Comparison of ENCODE assay signal across 7 cellular contexts in genomic region chr6:112253505-112253841, GRCh38. TPM values are rescaled to one million over a fixed set of nuclear protein-coding genes. Genes with fewer than 3 reads are reported as not detected.
A peak's percentile ranks its signal among the peaks of the same experiment; 100 is the strongest.
DNase-seq lines count a peak whose midpoint lies in the region; ATAC-seq, FAIRE-seq and TF ChIP-seq lines count a peak whose summit lies in the region.

No MANE protein-coding gene starts in this region.

- TF ChIP-seq CTCF in HCT116 (IDR thresholded peaks at IDR 0.05 in 2 of 3, conservative IDR thresholded peaks at IDR 0.05 in 1 of 3; ENCODE audit: borderline replicate concordance in 1 of 3, insufficient read depth in 1 of 3, low read depth in 2 of 3, low read length in 2 of 3) (no peak), WI38 (IDR thresholded peaks at IDR 0.05; ENCODE audit: low read depth, low read length) (no peak), glutamatergic neuron (IDR thresholded peaks at IDR 0.05; ENCODE audit: partially characterized antibody, unreplicated experiment) (no peak), pancreas (IDR thresholded peaks at IDR 0.05) (no peak)

- H3K4me3 ChIP-seq in HCT116 (replicated peaks in 1 of 2; ENCODE audit: low read depth in 1 of 2, low read length in 2 of 2) (peak overlapping the region; percentile 43 to 54), WI38 (ENCODE audit: low read depth, low read length) (peak overlapping the region; percentile 89), pancreas (peak overlapping the region; percentile 39 to 51 (median 46))

- no peaks in the 10 kb centered on the region for H3K27me3 ChIP-seq in HCT116 (ENCODE audit: insufficient read depth, low read length)
- H3K27me3 ChIP-seq in pancreas: no peaks in the 10 kb centered on the region

- H3K79me2 ChIP-seq in HCT116 (ENCODE audit: insufficient read depth, low read length): no peaks in the 10 kb centered on the region

- peaks cover 16% of the 10 kb centered on the region for H3K27me3 Mint-ChIP-seq in glutamatergic neuron (ENCODE audit: unreplicated experiment)

- H3K36me3 ChIP-seq in HCT116 (ENCODE audit: control insufficient read depth in 1 of 2, insufficient read depth in 2 of 2, low read length in 2 of 2) (no peaks in the 10 kb centered on the region), pancreas (no peaks in the 10 kb centered on the region)

- H4K20me1 ChIP-seq in HCT116 (ENCODE audit: insufficient read depth): no peaks in the 10 kb centered on the region

- H3K9me3 Mint-ChIP-seq in glutamatergic neuron (ENCODE audit: unreplicated experiment): no peaks in the 10 kb centered on the region

- no peaks in the 10 kb centered on the region for H3K36me3 Mint-ChIP-seq in glutamatergic neuron (ENCODE audit: unreplicated experiment)

- no peak overlapping the region for H3K27ac Mint-ChIP-seq in glutamatergic neuron (ENCODE audit: unreplicated experiment)

- no peak for TF ChIP-seq RAD21 in HCT116 (IDR thresholded peaks at IDR 0.05; ENCODE audit: low read depth)

- peak overlapping the region; percentile 10 for H2AFZ ChIP-seq in HCT116 (ENCODE audit: low read depth, low read length, poor library complexity, severe bottlenecking)

- H3K4me2 ChIP-seq in HCT116 (ENCODE audit: low read length): peak overlapping the region; percentile 86

- 10 to 14% methylated on average over 8 of the region's 8 CpGs for WGBS in pancreas, 2 donors

- no peak for DNase-seq in HCT116 (ENCODE audit: low read depth, low spot score)
- no peak for DNase-seq in glutamatergic neuron
- DNase-seq in pancreas: no peak
- no peak for DNase-seq in LoVo (ENCODE audit: low spot score)
- DNase-seq in stimulated activated CD4-positive, alpha-beta T cell treated with anti-CD3 and anti-CD28 coated beads, Interleukin-12 subunit alpha, Interleukin-12 subunit beta, amount 100 ng/mL, for 4 hours: no peak
- no peak for DNase-seq in SIG-M5 (lab: John Stamatoyannopoulos, UW)

- BruUV-seq in HCT116 (replicated peaks; lab: Mats Ljungman, UMichigan): no TSS peak

- no peaks in the 10 kb centered on the region for H3K9me3 ChIP-seq in HCT116 (ENCODE audit: control insufficient read depth in 1 of 2, insufficient read depth in 1 of 2, low read depth in 1 of 2, low read length in 2 of 2)
- H3K9me3 ChIP-seq in pancreas: no peaks in the 10 kb centered on the region

- no peak for FAIRE-seq in pancreas (lab: Jason Lieb, UNC)

- intact Hi-C loops in HCT116 (cut with micrococcal nuclease): no loop called here
- intact Hi-C loops in pancreas (cut with DNase I): no loop called here

- ATAC-seq in HCT116 (peak; percentile 46), pancreas (peak; percentile 47 to 57 (median 50))

- H3K4me3 Mint-ChIP-seq in glutamatergic neuron (ENCODE audit: unreplicated experiment): peak overlapping the region; percentile 88

- peaks cover 7% of the 10 kb centered on the region for H3K4me1 Mint-ChIP-seq in glutamatergic neuron (ENCODE audit: low read depth, unreplicated experiment)

- POLR2A ChIA-PET in HCT116 (lab: Charles Lee): no interaction called here

- H3K9ac ChIP-seq in HCT116 (ENCODE audit: low read length): peak overlapping the region; percentile 39

- H3K4me1 ChIP-seq in HCT116 (ENCODE audit: control insufficient read depth in 1 of 2, insufficient read depth in 2 of 2, low read length in 2 of 2): peaks cover 0 to 23% of the 10 kb centered on the region in 2 experiments; a peak in 1 of 4 replicates
- peaks cover 0 to 2% (median 0%) of the 10 kb centered on the region in 3 donors for H3K4me1 ChIP-seq in pancreas

- H3K9me2 ChIP-seq in HCT116 (ENCODE audit: insufficient read depth): no peaks in the 10 kb centered on the region; the same call in 1 of the 2 replicates

- RAD21 ChIA-PET in HCT116 (lab: Charles Lee; ENCODE audit: low non-redundant PET in 1 of 2, low total read pairs in 2 of 2, uncharacterized antibody in 2 of 2, unreplicated experiment in 2 of 2): no interaction called here

- CTCF ChIA-PET in HCT116 (lab: Charles Lee): interaction anchor here (1.6 kb wide), 1 partner anchor 73 kb away, joined by 4 read pairs; no protein-coding TSS in a partner anchor

- TF ChIP-seq POLR2A in HCT116 (IDR thresholded peaks at IDR 0.05; ENCODE audit: borderline replicate concordance, extremely low read depth, insufficient read depth, insufficient read length): no peak

- H3K27ac ChIP-seq in HCT116 (ENCODE audit: low read depth, low read length) (no peak overlapping the region), pancreas (peak overlapping the region in 2 of 4 donors; percentile 1 to 37)

TF ChIP-seq in HCT116, 20 proteins besides CTCF, POLR2A, EP300 and RAD21:
- TF ChIP-seq EZH2phosphoT487 (IDR thresholded peaks at IDR 0.05; ENCODE audit: borderline replicate concordance) (no peak), EZH2 (IDR thresholded peaks at IDR 0.05) (no peak), CBX3 (IDR thresholded peaks at IDR 0.05; ENCODE audit: low read depth) (no peak), REST (IDR thresholded peaks at IDR 0.05; ENCODE audit: low read depth) (no peak), EGR1 (IDR thresholded peaks at IDR 0.05; ENCODE audit: low read depth) (no peak), FOSL1 (IDR thresholded peaks at IDR 0.05; ENCODE audit: low read depth) (no peak), ZNF274 (IDR thresholded peaks at IDR 0.05; ENCODE audit: low read depth, low read length) (no peak), MAX (IDR thresholded peaks at IDR 0.05) (no peak), CEBPB (IDR thresholded peaks at IDR 0.05; ENCODE audit: low read depth) (no peak), JUND (IDR thresholded peaks at IDR 0.05) (no peak), SRF (IDR thresholded peaks at IDR 0.05; ENCODE audit: low read depth) (no peak), ELF1 (IDR thresholded peaks at IDR 0.05; ENCODE audit: borderline replicate concordance, low read depth) (no peak), ZFX (IDR thresholded peaks at IDR 0.05) (no peak), YY1 (IDR thresholded peaks at IDR 0.05; ENCODE audit: extremely low read depth, insufficient replicate concordance, low read depth, low read length) (no peak), SP1 (IDR thresholded peaks at IDR 0.05; ENCODE audit: low read depth) (no peak), TCF7L2 (IDR thresholded peaks at IDR 0.05; ENCODE audit: borderline replicate concordance, extremely low read depth, insufficient read depth, insufficient read length) (no peak), SIN3A (IDR thresholded peaks at IDR 0.05; ENCODE audit: low read depth) (no peak), ATF3 (IDR thresholded peaks at IDR 0.05) (no peak)

RNA-seq across cellular contexts. Expression of gene LAMA4, which starts 0.9 kb away (rescaled TPM):
- 2.2 TPM for total RNA-seq in HCT116 (2021; ENCODE audit: unreplicated experiment)
- polyA plus RNA-seq in HCT116 (2012): 0.61 and 1.5 TPM in 2 replicates
- total RNA-seq in glutamatergic neuron (ENCODE audit: unreplicated experiment): 0.22 TPM
- total RNA-seq in pancreas: 10 to 100 TPM in 2 of 6 donors, 1 to 10 TPM in 4; 1.3 to 14.0 (median 5.0) TPM
- 1 to 10 TPM; 3.4 to 5.2 TPM for polyA plus RNA-seq in pancreas
